ENCODE assay signal across 15 cellular contexts in genomic region chr14:52974406-52974805, GRCh38.
"Had no signal": no experiment of that assay in that cellular context is flagged by ENCODE, and none has a peak within 500 bp of the region (broad histone marks: within the 10 kb centered on the region; RNA-seq: fewer than 3 reads in every experiment).

No MANE protein-coding gene starts in this region.

- H3K4me1 ChIP-seq: right lobe of liver, transverse colon had no signal

- H3K27ac ChIP-seq: right lobe of liver, transverse colon had no signal

- H3K36me3 ChIP-seq: right lobe of liver, transverse colon had no signal

- H3K27ac Mint-ChIP-seq: activated CD4-positive, alpha-beta memory T cell treated with anti-CD3 and anti-CD28 coated beads, Interleukin-2, amount 10 ng/mL, durations not matched to agents 7 days and 5 days; activated naive CD8-positive, alpha-beta T cell treated with anti-CD3 and anti-CD28 coated beads, Interleukin-2, amount 10 ng/mL, durations not matched to agents 7 days and 5 days; activated T-cell treated with anti-CD3 and anti-CD28 coated beads, Interleukin-2, amount 50 U/mL, for 72 hours; natural killer cell; progenitor cell of endocrine pancreas; stimulated activated naive B cell treated with anti-CD40 and anti-IgM and Interleukin-4, amounts not matched to agents 10 μg/mL and 1 μg/mL and 100 μg/mL, for 72 hours had no signal

- H3K4me1 Mint-ChIP-seq: activated CD4-positive, alpha-beta memory T cell treated with anti-CD3 and anti-CD28 coated beads, Interleukin-2, amount 10 ng/mL, durations not matched to agents 7 days and 5 days; activated naive CD8-positive, alpha-beta T cell treated with anti-CD3 and anti-CD28 coated beads, Interleukin-2, amount 10 ng/mL, durations not matched to agents 7 days and 5 days; natural killer cell; stimulated activated naive B cell treated with anti-CD40 and anti-IgM and Interleukin-4, amounts not matched to agents 10 μg/mL and 1 μg/mL and 100 μg/mL, for 72 hours had no signal

- H3K4me3 ChIP-seq: mucosa of descending colon, right lobe of liver, transverse colon had no signal

- H3K27me3 Mint-ChIP-seq: progenitor cell of endocrine pancreas had no signal

- H3K9me3 ChIP-seq: mucosa of descending colon, right lobe of liver, transverse colon had no signal

- ATAC-seq: activated T-cell treated with anti-CD3 and anti-CD28 coated beads, Interleukin-2, amount 50 U/mL, for 72 hours; mucosa of descending colon; natural killer cell; right lobe of liver; stimulated activated naive B cell treated with anti-CD40 and anti-IgM and Interleukin-4, amounts not matched to agents 10 μg/mL and 1 μg/mL and 100 μg/mL, for 72 hours had no signal

- H3K9me3 Mint-ChIP-seq: activated CD4-positive, alpha-beta memory T cell treated with anti-CD3 and anti-CD28 coated beads, Interleukin-2, amount 10 ng/mL, durations not matched to agents 7 days and 5 days; activated naive CD8-positive, alpha-beta T cell treated with anti-CD3 and anti-CD28 coated beads, Interleukin-2, amount 10 ng/mL, durations not matched to agents 7 days and 5 days had no signal

- H3K27me3 ChIP-seq: right lobe of liver, transverse colon had no signal

- H3K4me3 Mint-ChIP-seq: activated CD4-positive, alpha-beta memory T cell treated with anti-CD3 and anti-CD28 coated beads, Interleukin-2, amount 10 ng/mL, durations not matched to agents 7 days and 5 days; activated naive CD8-positive, alpha-beta T cell treated with anti-CD3 and anti-CD28 coated beads, Interleukin-2, amount 10 ng/mL, durations not matched to agents 7 days and 5 days; activated T-cell treated with anti-CD3 and anti-CD28 coated beads, Interleukin-2, amount 50 U/mL, for 72 hours; natural killer cell; stimulated activated naive B cell treated with anti-CD40 and anti-IgM and Interleukin-4, amounts not matched to agents 10 μg/mL and 1 μg/mL and 100 μg/mL, for 72 hours had no signal

- DNase-seq: activated CD4-positive, alpha-beta memory T cell treated with anti-CD3 and anti-CD28 coated beads, Interleukin-2, amount 10 ng/mL, durations not matched to agents 7 days and 5 days; activated CD4-positive, alpha-beta T cell treated with anti-CD3 and anti-CD28 coated beads for 1 hour; activated CD8-positive, alpha-beta memory T cell treated with anti-CD3 and anti-CD28 coated beads, Interleukin-2, amount 50 U/mL, for 4 hours; activated naive CD8-positive, alpha-beta T cell treated with anti-CD3 and anti-CD28 coated beads, Interleukin-2, amount 10 ng/mL, durations not matched to agents 7 days and 5 days; activated T-cell treated with anti-CD3 and anti-CD28 coated beads, Interleukin-2, amount 50 U/mL, for 72 hours; hypothalamus; mucosa of descending colon; natural killer cell; nucleus accumbens; right lobe of liver; stimulated activated CD4-positive, alpha-beta T cell treated with anti-CD3 and anti-CD28 coated beads, Interleukin-2, amount 100 ng/mL, for 24 hours; stimulated activated naive B cell treated with anti-CD40 and anti-IgM and Interleukin-4, amounts not matched to agents 10 μg/mL and 1 μg/mL and 100 μg/mL, for 72 hours; T-helper 9 cell; transverse colon had no signal
